Comparison of ENCODE assay signal across 19 cellular contexts in the genomic region with DNA sequence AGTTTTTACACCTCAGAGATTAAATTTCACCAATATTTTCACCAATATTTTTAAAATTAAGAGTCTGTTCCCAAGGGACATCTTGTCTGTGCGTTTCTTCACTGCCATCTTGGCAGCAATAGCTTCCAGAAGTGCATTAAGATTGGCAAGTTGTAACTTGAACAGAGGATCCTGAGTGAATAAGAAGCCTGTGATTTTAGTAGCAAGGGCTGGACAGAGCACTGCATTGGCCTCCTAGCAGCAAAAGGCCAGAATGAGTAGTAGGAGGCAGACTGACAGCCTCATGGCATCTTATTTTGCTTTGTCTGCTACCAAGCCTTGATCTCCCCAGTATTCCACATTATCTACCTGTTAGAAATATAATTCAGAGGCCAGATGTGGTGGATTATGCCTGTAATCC.
"Had no signal": no experiment of that assay in that cellular context is flagged by ENCODE, and none has a peak within 500 bp of the region (broad histone marks: within the 10 kb centered on the region; RNA-seq: fewer than 3 reads in every experiment).

No MANE protein-coding gene starts in this region.

- H3K4me3 ChIP-seq: MG63, SJCRH30 had no signal

- H3K4me1 ChIP-seq: SJCRH30 had no signal

- H3K9me3 ChIP-seq: MG63, SJCRH30 had no signal

- H3K27ac ChIP-seq: HL-60, SJCRH30 had no signal

- ATAC-seq: Right ventricle myocardium inferior, SK-N-SH treated with all-trans-retinoic acid at 6 μM for 48 hours had no signal

- H3K27me3 ChIP-seq: MG63, SJCRH30 had no signal

- DNase-seq: KBM-7, MG63, NCI-H1092, NCI-H1105 treated with DMSO at 0.1 percent for 48 hours, NCI-H1417 treated with DMSO at 0.1 percent for 48 hours, NCI-H146, NCI-H1694 treated with DMSO at 0.1 percent for 48 hours, NCI-H1930, NCI-H2081, NCI-H2107, NCI-H2227 treated with DMSO at 0.1 percent for 48 hours, NCI-H526 treated with DMSO at 0.1 percent for 48 hours, NCI-H748 treated with DMSO at 0.1 percent for 48 hours, RPMI8226, SHP77 treated with DMSO at 0.1 percent for 48 hours had no signal

- H3K36me3 ChIP-seq: MG63, SJCRH30 had no signal
